ENCODE assay signal across 16 cellular contexts in genomic region chr12:116299064-116299463, GRCh38. TPM values are rescaled to one million over a fixed set of nuclear protein-coding genes. Genes with fewer than 3 reads are reported as not detected.
DNase-seq lines count a peak whose midpoint lies in the region; ATAC-seq and TF ChIP-seq lines count a peak whose summit lies in the region.
"Had no signal": no experiment of that assay in that cellular context is flagged by ENCODE, and none has a peak within 500 bp of the region (broad histone marks: within the 10 kb centered on the region; RNA-seq: fewer than 3 reads in every experiment).

No MANE protein-coding gene starts in this region.

- no CpG with 5 or more reads among the region's 2 CpGs for WGBS in IMR-90 (ENCODE audit: extremely low coverage in 2 of 2, insufficient read length in 1 of 2), 2 experiments

- H4K5ac ChIP-seq in IMR-90 (ENCODE audit: low read depth, low read length), result no peak overlapping the region; the same call in 1 of the 2 replicates

- H3K9me1 ChIP-seq in IMR-90 (ENCODE audit: insufficient read depth, low read length), result peaks cover 3% of the 10 kb centered on the region

- H3K4me3 ChIP-seq in IMR-90 (ENCODE audit: insufficient read depth, low read depth, low read length) (no peak overlapping the region), epithelial cell of esophagus (ENCODE audit: low read length) (no peak overlapping the region), skeletal muscle tissue (ENCODE audit: low read length in 3 of 3) (no peak overlapping the region)
- H3K4me3 ChIP-seq: GM23248, right atrium auricular region had no signal

- no TSS peak for BruUV-seq in IMR-90 (replicated peaks; lab: Mats Ljungman, UMichigan)

- H3K23ac ChIP-seq in IMR-90 (ENCODE audit: low read depth, low read length), result no peak overlapping the region

- H3K79me1 ChIP-seq in IMR-90 (ENCODE audit: low read depth in 1 of 2, low read length in 2 of 2), result no peaks in the 10 kb centered on the region

- peak overlapping the region; percentile 27; the same call in 1 of the 2 replicates for H3K18ac ChIP-seq in IMR-90 (ENCODE audit: low read depth, low read length)

- H4K20me1 ChIP-seq in IMR-90 (ENCODE audit: insufficient read depth, low read length), result no peaks in the 10 kb centered on the region

- no peak overlapping the region for H2BK20ac ChIP-seq in IMR-90 (ENCODE audit: low read depth, low read length)

- TF ChIP-seq CTCF in IMR-90 (conservative IDR thresholded peaks at IDR 0.05; ENCODE audit: low read depth, low read length) (no peak), epithelial cell of esophagus (IDR thresholded peaks at IDR 0.05; ENCODE audit: insufficient read depth, low read depth, low read length, missing control alignments) (no peak)

- peaks cover 9% of the 10 kb centered on the region; the same call in 1 of the 2 replicates for H3K4me1 ChIP-seq in IMR-90 (ENCODE audit: control insufficient read depth, insufficient read depth, low read length)
- H3K4me1 ChIP-seq in skeletal muscle tissue (ENCODE audit: control insufficient read depth in 3 of 3, insufficient read depth in 3 of 3, low read length in 3 of 3), result peaks cover 3 to 14% (median 10%) of the 10 kb centered on the region in 3 donors

- in situ Hi-C loops in IMR-90 (cut with MboI; ENCODE audit: low sequenced_read_pairs), result no loop called here

- H3K4me2 ChIP-seq in IMR-90 (ENCODE audit: low read depth, low read length), result no peak overlapping the region

- POLR2A ChIA-PET in IMR-90 (lab: Charles Lee; ENCODE audit: unreplicated experiment), result no interaction called here

- H2AK5ac ChIP-seq in IMR-90 (ENCODE audit: low read depth, low read length), result peak overlapping the region; percentile 3; the same call in 1 of the 2 replicates

- H2AK9ac ChIP-seq in IMR-90 (replicated peaks; ENCODE audit: low read depth, low read length, poor library complexity), result no peak overlapping the region

- no peak overlapping the region for H2BK5ac ChIP-seq in IMR-90 (ENCODE audit: low read depth, low read length, poor library complexity, severe bottlenecking)

- peak overlapping the region; percentile 10; the same call in 1 of the 3 replicates for H2BK15ac ChIP-seq in IMR-90 (ENCODE audit: low read depth, low read length)

- no peaks in the 10 kb centered on the region for H3K27me3 ChIP-seq in IMR-90 (ENCODE audit: control insufficient read depth, insufficient read depth, low read length)
- H3K27me3 ChIP-seq in skeletal muscle tissue (ENCODE audit: control insufficient read depth in 3 of 3, insufficient read depth in 3 of 3, low read length in 3 of 3), result no peaks in the 10 kb centered on the region
- H3K27me3 ChIP-seq: right atrium auricular region had no signal

- H3K56ac ChIP-seq in IMR-90 (ENCODE audit: extremely low read depth, insufficient read depth, low read length), result no peak overlapping the region

- TF ChIP-seq POLR2A in IMR-90 (IDR thresholded peaks at IDR 0.05; ENCODE audit: low read depth, low read length) (no peak), erythroblast (IDR thresholded peaks at IDR 0.05; ENCODE audit: low read length) (no peak)

- no peak overlapping the region for H4K8ac ChIP-seq in IMR-90 (ENCODE audit: low read depth in 2 of 2, low read length in 2 of 2)

- peak overlapping the region; percentile 38; the same call in 1 of the 2 replicates for H3K4ac ChIP-seq in IMR-90 (ENCODE audit: low read depth, low read length)

- H3K9me3 ChIP-seq in IMR-90 (ENCODE audit: control insufficient read depth, insufficient read depth, low read length), result no peaks in the 10 kb centered on the region
- no peaks in the 10 kb centered on the region for H3K9me3 ChIP-seq in skeletal muscle tissue (ENCODE audit: control insufficient read depth in 3 of 3, low read length in 3 of 3)
- H3K9me3 ChIP-seq: right atrium auricular region had no signal

- H3K14ac ChIP-seq in IMR-90 (replicated peaks; ENCODE audit: low read depth, low read length), result peak overlapping the region; percentile 37

- no peak overlapping the region for H2AFZ ChIP-seq in IMR-90 (replicated peaks; ENCODE audit: low read length, poor library complexity)

- H3K9ac ChIP-seq in IMR-90 (ENCODE audit: low read depth, low read length), result no peak overlapping the region
- no peak overlapping the region for H3K9ac ChIP-seq in skeletal muscle tissue (ENCODE audit: low read depth in 1 of 3, low read length in 3 of 3)
- H3K9ac ChIP-seq: GM23248 had no signal

- H4K91ac ChIP-seq in IMR-90 (ENCODE audit: insufficient read depth, low read depth, low read length), result no peak overlapping the region

- CTCF ChIA-PET in IMR-90 (lab: Yijun Ruan, JAX), result no interaction called here

- no peak for ATAC-seq in IMR-90 (ENCODE audit: low read depth)
- ATAC-seq in GM21526 (IDR thresholded peaks at IDR 0.05; ENCODE audit: low FRiP score, unreplicated experiment), result no peak
- no peak for ATAC-seq in HG02798 (IDR thresholded peaks at IDR 0.05; ENCODE audit: poor library complexity, unreplicated experiment)
- ATAC-seq: stimulated activated effector memory CD8-positive, alpha-beta T cell treated with anti-CD3 and anti-CD28 coated beads, Interleukin-12 subunit alpha, Interleukin-12 subunit beta, amount 100 ng/mL, for 72 hours had no signal

- H2BK120ac ChIP-seq in IMR-90 (ENCODE audit: low read depth, low read length), result peak overlapping the region; percentile 8; the same call in 1 of the 2 replicates

- intact Hi-C loops in IMR-90 (cut with micrococcal nuclease), result no loop called here

- H3K36me3 ChIP-seq in IMR-90 (ENCODE audit: control insufficient read depth, insufficient read depth, low read length) (no peaks in the 10 kb centered on the region), skeletal muscle tissue (ENCODE audit: control insufficient read depth in 3 of 3, insufficient read depth in 3 of 3, low read length in 3 of 3) (no peaks in the 10 kb centered on the region)
- H3K36me3 ChIP-seq: right atrium auricular region had no signal

- dilution Hi-C loops in IMR-90 (cut with HindIII; ENCODE audit: low sequenced_read_pairs, unreplicated experiment), result no loop called here

- H3K27ac ChIP-seq in IMR-90 (ENCODE audit: insufficient read depth, low read length), result no peak overlapping the region
- H3K27ac ChIP-seq in skeletal muscle tissue (ENCODE audit: low read depth, low read length), result peak overlapping the region; percentile 2
- H3K27ac ChIP-seq: GM23248 had no signal

- TF ChIP-seq RAD21 in IMR-90 (IDR thresholded peaks at IDR 0.05; ENCODE audit: low read length), result no peak

- DNase-seq in IMR-90 (no peak), NCI-H774 (lab: John Stamatoyannopoulos, UW) (peak; percentile 42), epithelial cell of esophagus (ENCODE audit: low read depth) (peak; percentile 18), erythroblast (lab: John Stamatoyannopoulos, UW) (no peak)
- DNase-seq: activated CD4-positive, alpha-beta T cell treated with anti-CD3 and anti-CD28 coated beads, Interleukin-2, amount 50 U/mL, for 48 hours; C1 segment of cervical spinal cord; effector CD8-positive, alpha-beta T cell; GDM1; NCI-H226; stimulated activated CD4-positive, alpha-beta T cell treated with anti-CD3 and anti-CD28 coated beads, Interleukin-4, amount 100 ng/mL, for 24 hours had no signal

TF ChIP-seq in IMR-90, 13 proteins besides CTCF, POLR2A, EP300 and RAD21:
- TF ChIP-seq USF2 (IDR thresholded peaks at IDR 0.05; ENCODE audit: low read depth, low read length), result no peak
- no peak for TF ChIP-seq MAZ (IDR thresholded peaks at IDR 0.05; ENCODE audit: borderline replicate concordance, low read depth, low read length)
- TF ChIP-seq BHLHE40 (IDR thresholded peaks at IDR 0.05; ENCODE audit: low read depth, low read length), result no peak
- TF ChIP-seq SMC3 (IDR thresholded peaks at IDR 0.05; ENCODE audit: low read depth, low read length), result no peak
- TF ChIP-seq NFE2L2 (IDR thresholded peaks at IDR 0.05; ENCODE audit: low read depth, low read length), result no peak
- TF ChIP-seq CHD1 (IDR thresholded peaks at IDR 0.05; ENCODE audit: low read depth, low read length), result no peak
- no peak for TF ChIP-seq MXI1 (IDR thresholded peaks at IDR 0.05; ENCODE audit: borderline replicate concordance, low read depth, low read length)
- TF ChIP-seq ELK1 (IDR thresholded peaks at IDR 0.05; ENCODE audit: borderline replicate concordance, low read depth, low read length), result no peak
- no peak for TF ChIP-seq RFX5 (IDR thresholded peaks at IDR 0.05; ENCODE audit: low read depth, low read length)
- TF ChIP-seq CEBPB (IDR thresholded peaks at IDR 0.05; ENCODE audit: low read depth, low read length), result no peak
- TF ChIP-seq RCOR1 (IDR thresholded peaks at IDR 0.05; ENCODE audit: insufficient replicate concordance, low read length), result no peak
- TF ChIP-seq MAFK (IDR thresholded peaks at IDR 0.05; ENCODE audit: low read depth, low read length), result no peak
- TF ChIP-seq FOS (IDR thresholded peaks at IDR 0.05; ENCODE audit: low read depth, low read length), result no peak

RNA-seq across cellular contexts. Expression of gene MED13L, which starts 21.6 kb away (rescaled TPM):
- total RNA-seq in IMR-90 (2012; rRNA removed), result 49.1 and 93.3 TPM in 2 replicates
- polyA plus RNA-seq in IMR-90 (2012; rRNA removed), result 17.9 and 18.1 TPM in 2 replicates
- polyA plus RNA-seq in IMR-90 (2012; cell fraction: cytosol; rRNA removed), result 7.7 and 9.4 TPM in 2 replicates
- 15.3 and 42.2 TPM in 2 replicates for polyA plus RNA-seq in IMR-90 (2012; cell fraction: nucleus; rRNA removed; ENCODE audit: low replicate concordance)
- total RNA-seq in skeletal muscle tissue, result 179 TPM

Comparison
In these comparisons a context has a peak if more than half of its experiments do, and no peak if none do; other contexts are left out.
1. DNase-seq: peak in NCI-H774 (single experiment) and epithelial cell of esophagus (single experiment); none in IMR-90 (single experiment) and erythroblast (0 of 2).